24 cellular contexts compared by ENCODE assay signal in the genomic region with DNA sequence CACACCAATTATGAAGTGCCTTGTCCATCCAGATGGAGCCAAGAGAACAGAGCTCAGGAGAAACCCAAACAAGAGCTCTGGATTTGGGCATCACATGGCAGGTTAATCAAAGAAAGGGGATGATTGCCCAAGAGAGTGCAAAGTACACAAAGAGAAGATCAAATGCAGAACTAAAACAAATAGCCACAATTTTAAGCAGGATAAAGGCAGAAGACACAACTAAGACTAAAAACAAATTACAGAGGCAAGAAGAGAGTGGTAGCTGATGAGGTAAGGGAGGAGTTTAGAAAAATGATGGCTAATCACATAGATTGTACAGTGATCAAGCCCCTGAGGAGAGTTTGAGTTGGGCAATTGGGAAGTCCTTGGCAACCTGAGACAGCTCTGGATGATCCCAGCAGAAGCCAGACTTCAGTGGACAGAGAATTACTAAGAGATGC.
"Had no signal": no experiment of that assay in that cellular context is flagged by ENCODE, and none has a peak within 500 bp of the region (broad histone marks: within the 10 kb centered on the region; RNA-seq: fewer than 3 reads in every experiment).

No MANE protein-coding gene starts in this region.

- H3K27me3 ChIP-seq: colonic mucosa, neutrophil, spleen, testis had no signal

- H3K4me1 ChIP-seq: colonic mucosa, parathyroid adenoma, spleen, testis had no signal

- H3K4me3 Mint-ChIP-seq: activated CD4-positive, alpha-beta T cell treated with anti-CD3 and anti-CD28 coated beads, Interleukin-2, amount 10 ng/mL, durations not matched to agents 7 days and 5 days; activated naive CD4-positive, alpha-beta T cell treated with anti-CD3 and anti-CD28 coated beads, Interleukin-2, amount 10 ng/mL, durations not matched to agents 7 days and 5 days; activated naive CD8-positive, alpha-beta T cell treated with anti-CD3 and anti-CD28 coated beads, Interleukin-2, amount 50 U/mL, for 24 hours; brain; mesothelial cell of epicardium; natural killer cell treated with Interleukin-12 subunit alpha and Interleukin-12 subunit beta and Interleukin-15 and Interleukin-18, amount 100 ng/mL, for 72 hours; stimulated activated memory B cell treated with anti-CD40 and anti-IgM and Interleukin-4, amounts not matched to agents 10 μg/mL and 1 μg/mL and 100 μg/mL, for 72 hours; type B pancreatic cell had no signal

- H3K36me3 Mint-ChIP-seq: activated naive CD4-positive, alpha-beta T cell treated with anti-CD3 and anti-CD28 coated beads, Interleukin-2, amount 10 ng/mL, durations not matched to agents 7 days and 5 days; brain had no signal

- H3K79me2 ChIP-seq: parathyroid adenoma had no signal

- DNase-seq: activated CD4-positive, alpha-beta T cell treated with anti-CD3 and anti-CD28 coated beads, Interleukin-2, amount 10 ng/mL, durations not matched to agents 7 days and 5 days; activated CD8-positive, alpha-beta memory T cell treated with anti-CD3 and anti-CD28 coated beads, Interleukin-2, amount 50 U/mL, for 4 hours; activated effector memory CD4-positive, alpha-beta T cell treated with Interleukin-2 at 50 U/mL for 16 hours; activated naive CD4-positive, alpha-beta T cell treated with anti-CD3 and anti-CD28 coated beads, Interleukin-2, amount 10 ng/mL, durations not matched to agents 7 days and 5 days; activated naive CD8-positive, alpha-beta T cell treated with anti-CD3 and anti-CD28 coated beads, Interleukin-2, amount 50 U/mL, for 24 hours; activated T-cell treated with anti-CD3 and anti-CD28 coated beads, Interleukin-2, amount 50 U/mL, for 48 hours; anterior cingulate cortex; central memory CD4-positive, alpha-beta T cell; colonic mucosa; erythroblast; foreskin melanocyte; glutamatergic neuron; hippocampal formation; spleen; stimulated activated CD4-positive, alpha-beta T cell treated with anti-CD3 and anti-CD28 coated beads, Interleukin-4, amount 100 ng/mL, for 4 hours; testis had no signal

- H3K36me3 ChIP-seq: colonic mucosa, neutrophil had no signal

- ATAC-seq: activated CD4-positive, CD25-positive, alpha-beta regulatory T cell treated with anti-CD3 and anti-CD28 coated beads, Interleukin-2, amount 50 U/mL, for 24 hours; activated naive CD8-positive, alpha-beta T cell treated with anti-CD3 and anti-CD28 coated beads, Interleukin-2, amount 50 U/mL, for 24 hours; natural killer cell treated with Interleukin-12 subunit alpha and Interleukin-12 subunit beta and Interleukin-15 and Interleukin-18, amount 100 ng/mL, for 72 hours; stimulated activated memory B cell treated with anti-CD40 and anti-IgM and Interleukin-4, amounts not matched to agents 10 μg/mL and 1 μg/mL and 100 μg/mL, for 72 hours had no signal

- H3K9me3 Mint-ChIP-seq: activated naive CD4-positive, alpha-beta T cell treated with anti-CD3 and anti-CD28 coated beads, Interleukin-2, amount 10 ng/mL, durations not matched to agents 7 days and 5 days; brain had no signal

- H2AFZ ChIP-seq: parathyroid adenoma had no signal

- H3K9me3 ChIP-seq: colonic mucosa, neutrophil, testis had no signal

- H3K27me3 Mint-ChIP-seq: activated CD4-positive, alpha-beta T cell treated with anti-CD3 and anti-CD28 coated beads, Interleukin-2, amount 10 ng/mL, durations not matched to agents 7 days and 5 days; activated naive CD4-positive, alpha-beta T cell treated with anti-CD3 and anti-CD28 coated beads, Interleukin-2, amount 10 ng/mL, durations not matched to agents 7 days and 5 days; activated naive CD8-positive, alpha-beta T cell treated with anti-CD3 and anti-CD28 coated beads, Interleukin-2, amount 50 U/mL, for 24 hours; natural killer cell treated with Interleukin-12 subunit alpha and Interleukin-12 subunit beta and Interleukin-15 and Interleukin-18, amount 100 ng/mL, for 72 hours; stimulated activated memory B cell treated with anti-CD40 and anti-IgM and Interleukin-4, amounts not matched to agents 10 μg/mL and 1 μg/mL and 100 μg/mL, for 72 hours; type B pancreatic cell had no signal

- H3K4me3 ChIP-seq: colonic mucosa, spleen, testis had no signal

- H3K27ac Mint-ChIP-seq: activated CD4-positive, alpha-beta T cell treated with anti-CD3 and anti-CD28 coated beads, Interleukin-2, amount 10 ng/mL, durations not matched to agents 7 days and 5 days; activated naive CD4-positive, alpha-beta T cell treated with anti-CD3 and anti-CD28 coated beads, Interleukin-2, amount 10 ng/mL, durations not matched to agents 7 days and 5 days; activated naive CD8-positive, alpha-beta T cell treated with anti-CD3 and anti-CD28 coated beads, Interleukin-2, amount 50 U/mL, for 24 hours; brain; mesothelial cell of epicardium; natural killer cell treated with Interleukin-12 subunit alpha and Interleukin-12 subunit beta and Interleukin-15 and Interleukin-18, amount 100 ng/mL, for 72 hours; stimulated activated memory B cell treated with anti-CD40 and anti-IgM and Interleukin-4, amounts not matched to agents 10 μg/mL and 1 μg/mL and 100 μg/mL, for 72 hours; type B pancreatic cell had no signal

- H3K4me1 Mint-ChIP-seq: activated CD4-positive, alpha-beta T cell treated with anti-CD3 and anti-CD28 coated beads, Interleukin-2, amount 10 ng/mL, durations not matched to agents 7 days and 5 days; activated naive CD4-positive, alpha-beta T cell treated with anti-CD3 and anti-CD28 coated beads, Interleukin-2, amount 10 ng/mL, durations not matched to agents 7 days and 5 days; brain; stimulated activated memory B cell treated with anti-CD40 and anti-IgM and Interleukin-4, amounts not matched to agents 10 μg/mL and 1 μg/mL and 100 μg/mL, for 72 hours had no signal

- H3K9ac ChIP-seq: parathyroid adenoma had no signal
